ENCODE assay signal across 20 cellular contexts in the genomic region with DNA sequence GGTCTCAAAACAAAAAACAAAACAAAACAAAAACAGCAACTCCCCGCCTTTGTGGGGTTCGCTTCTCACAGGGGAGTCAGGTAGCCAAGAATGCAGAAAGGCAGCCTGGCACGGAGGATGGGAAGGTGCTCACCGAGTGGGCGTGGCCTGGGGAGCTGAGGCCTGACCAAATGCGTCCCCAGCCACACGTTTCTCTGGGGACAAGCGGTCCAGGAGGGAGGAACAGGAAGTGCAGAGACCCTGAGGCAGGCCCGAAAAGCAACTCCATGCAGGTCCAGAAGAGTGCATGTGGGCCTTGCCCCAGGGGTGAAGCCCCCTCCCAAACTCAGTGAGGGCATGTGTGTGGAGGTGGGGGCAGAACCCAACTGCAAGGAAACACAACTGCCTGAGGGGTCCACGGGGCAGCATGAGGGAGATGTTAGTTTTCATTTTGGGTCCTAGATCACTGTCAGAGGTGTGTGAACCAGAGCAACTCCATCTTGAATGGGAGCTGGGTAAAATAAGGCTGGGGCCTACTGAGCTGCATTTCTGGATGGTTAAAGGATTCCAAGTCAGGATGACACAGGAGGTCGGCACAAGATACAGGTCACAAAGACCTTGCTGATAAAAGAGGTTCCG. TPM values are rescaled to one million over a fixed set of nuclear protein-coding genes. Genes with fewer than 3 reads are reported as not detected.
DNase-seq lines count a peak whose midpoint lies in the region; ATAC-seq, FAIRE-seq and TF ChIP-seq lines count a peak whose summit lies in the region.
"Had no signal": no experiment of that assay in that cellular context is flagged by ENCODE, and none has a peak within 500 bp of the region (broad histone marks: within the 10 kb centered on the region; RNA-seq: fewer than 3 reads in every experiment).

No MANE protein-coding gene starts in this region.

- no peak for TF ChIP-seq CTCF in A549 (IDR thresholded peaks at IDR 0.05)
- TF ChIP-seq CTCF in GM06990 (IDR thresholded peaks at IDR 0.05; ENCODE audit: insufficient read depth, low read length, poor library complexity, severe bottlenecking): no peak
- TF ChIP-seq CTCF in Peyer's patch (IDR thresholded peaks at IDR 0.05): no peak
- TF ChIP-seq CTCF in kidney (IDR thresholded peaks at IDR 0.05; ENCODE audit: borderline replicate concordance, extremely low read depth, insufficient read depth): no peak

- H3K36me3 ChIP-seq in GM06990 (ENCODE audit: control insufficient read depth, insufficient read depth, low read length) (peaks cover 4% of the 10 kb centered on the region; the same call in 1 of the 2 replicates), Peyer's patch (peaks cover 0 to 9% (median 0%) of the 10 kb centered on the region in 3 donors), kidney (ENCODE audit: control insufficient read depth in 1 of 2, insufficient read depth in 2 of 2, low read length in 2 of 2) (peaks cover 0 to 7% of the 10 kb centered on the region in 2 donors)
- H3K36me3 ChIP-seq: transverse colon had no signal

- H3K27me3 ChIP-seq in GM06990 (replicated peaks; ENCODE audit: control insufficient read depth, insufficient read depth, low read length) (no peaks in the 10 kb centered on the region), Peyer's patch (no peaks in the 10 kb centered on the region)

- no peak for TF ChIP-seq EP300 in A549 (IDR thresholded peaks at IDR 0.05)

- H3K27ac ChIP-seq in A549: no peak overlapping the region
- peak overlapping the region in 1 of 4 donors; percentile 42 for H3K27ac ChIP-seq in Peyer's patch
- H3K27ac ChIP-seq in kidney (ENCODE audit: low read depth in 2 of 2, low read length in 2 of 2): no peak overlapping the region
- H3K27ac ChIP-seq: transverse colon had no signal

- H3K9ac ChIP-seq in kidney (ENCODE audit: low read length in 2 of 2): no peak overlapping the region

- DNase-seq in A549 (ENCODE audit: low read depth in 1 of 2, low spot score in 1 of 2): no peak
- peak; percentile 64 for DNase-seq in GM06990 (ENCODE audit: extremely low read depth, insufficient read length)
- peak in 2 of 3 donors; percentile 67 to 69 for DNase-seq in Peyer's patch
- DNase-seq in kidney: peak; percentile 73
- DNase-seq in iPS-NIHi7 (ENCODE audit: extremely low spot score): no peak
- DNase-seq in SHP77 (lab: John Stamatoyannopoulos, UW): no peak
- no peak for DNase-seq in medulla oblongata (ENCODE audit: extremely low spot score)
- no peak for DNase-seq in NCI-H1694 (lab: John Stamatoyannopoulos, UW)
- DNase-seq: activated CD4-positive, alpha-beta T cell treated with anti-CD3 and anti-CD28 coated beads, Interleukin-2, amount 50 U/mL, for 1 hour; activated T-cell treated with anti-CD3 and anti-CD28 coated beads for 4 hours; COR-L47; EL; HCEC 1CT; NCI-H2171; NCI-H774; occipital lobe; stimulated activated naive CD4-positive, alpha-beta T cell treated with Interleukin-2 at 50 U/mL for 16 hours; transverse colon had no signal

- CTCF ChIA-PET in A549 (lab: Yijun Ruan, JAX): interaction anchor here (1.9 to 24.0 kb wide), 6 partner anchors 7 to 162 kb away, joined by 6 to 321 read pairs (median 13); partner anchors contain the start of genes ABCA2, MAN1B1, NPDC1 and SAPCD2

- WGBS in A549 (ENCODE audit: missing lambda C conversion rate): 95% methylated on average over 11 of the region's 12 CpGs

- peaks cover 17% of the 10 kb centered on the region for H3K4me1 ChIP-seq in A549
- peaks cover 4 to 49% (median 19%) of the 10 kb centered on the region in 4 donors for H3K4me1 ChIP-seq in Peyer's patch
- H3K4me1 ChIP-seq in kidney (ENCODE audit: control insufficient read depth in 1 of 2, insufficient read depth in 1 of 2, low read depth in 1 of 2, low read length in 2 of 2): peaks cover 4 to 16% of the 10 kb centered on the region in 2 donors

- no peak for TF ChIP-seq RAD21 in A549 (conservative IDR thresholded peaks at IDR 0.05 in 1 of 2, IDR thresholded peaks at IDR 0.05 in 1 of 2)

- no peak overlapping the region for H3K4me2 ChIP-seq in A549

- TF ChIP-seq POLR2A in A549 (IDR thresholded peaks at IDR 0.05; ENCODE audit: low read length) (no peak), Peyer's patch (IDR thresholded peaks at IDR 0.05) (no peak)

- intact Hi-C loops in kidney (cut with DNase I): no loop called here

- FAIRE-seq in A549 (lab: Jason Lieb, UNC) (no peak), kidney (lab: Jason Lieb, UNC) (no peak)
- FAIRE-seq: colon had no signal

- H3K9me3 ChIP-seq in A549 (no peaks in the 10 kb centered on the region), Peyer's patch (no peaks in the 10 kb centered on the region), kidney (ENCODE audit: control insufficient read depth in 1 of 2, low read length in 2 of 2) (no peaks in the 10 kb centered on the region)
- H3K9me3 ChIP-seq: transverse colon had no signal

- POLR2A ChIA-PET in A549 (lab: Yijun Ruan, JAX): no interaction called here

- no peak for ATAC-seq in A549
- ATAC-seq: Panc1 had no signal

- H3K4me3 ChIP-seq in A549: no peak overlapping the region
- no peak overlapping the region for H3K4me3 ChIP-seq in GM06990 (replicated peaks; ENCODE audit: low read depth, low read length)
- no peak overlapping the region for H3K4me3 ChIP-seq in Peyer's patch
- H3K4me3 ChIP-seq in kidney (ENCODE audit: low read length in 2 of 2): no peak overlapping the region
- H3K4me3 ChIP-seq: transverse colon had no signal

TF ChIP-seq in A549, 52 proteins besides CTCF, POLR2A, EP300 and RAD21 (continues in another document):
- TF ChIP-seq ZNF302 (CRISPR knock-in tag; IDR thresholded peaks at IDR 0.05): 0 out of 2 replicates have a peak, but pooled peaks have one; percentile 34
- TF ChIP-seq ELK1 (IDR thresholded peaks at IDR 0.05; ENCODE audit: low read depth, low read length): no peak

RNA-seq across cellular contexts. Expression of gene UAP1L1, which starts 2.6 kb away (rescaled TPM):
- polyA plus RNA-seq in A549 (2011; rRNA removed): 1.2 and 1.9 TPM in 2 replicates
- 2.2 and 3.0 TPM in 2 replicates for polyA plus RNA-seq in A549 (2012; cell fraction: cytosol; rRNA removed)
- 12.1 and 12.8 TPM in 2 replicates for polyA plus RNA-seq in A549 (2012; cell fraction: nucleus; rRNA removed)
- polyA plus RNA-seq in A549 (2017; fragmentation: RNase III; extraction: RNeasy Plus Mini Kit Qiagen cat#74134 plus additional on column Dnase treatment): 4.8 to 7.8 TPM (median 6.0 TPM) in 3 replicates
- polyA minus RNA-seq in A549 (2011; rRNA and poly(A)+ RNA removed): 0.95 and 1.7 TPM in 2 replicates
- 10 to 100 TPM in 1 of 4 donors, 1 to 10 TPM in 3; 4.9 to 15.7 (median 6.6) TPM for total RNA-seq in Peyer's patch
- 12.7 TPM for total RNA-seq in kidney
- 14.4 TPM for polyA plus RNA-seq in kidney (ENCODE audit: insufficient read depth, low read depth, low replicate concordance)

RNA-seq across cellular contexts. Expression of gene SAPCD2, which starts 4.4 kb away (rescaled TPM):
- polyA plus RNA-seq in A549 (2011; rRNA removed) (6.5 and 6.9 TPM in 2 replicates), A549 (2017; fragmentation: RNase III; extraction: RNeasy Plus Mini Kit Qiagen cat#74134 plus additional on column Dnase treatment) (13.1 to 16.4 TPM (median 14.6 TPM) in 3 replicates), kidney (ENCODE audit: insufficient read depth, low read depth, low replicate concordance) (1.7 TPM)
- 21.7 and 32.9 TPM in 2 replicates for polyA plus RNA-seq in A549 (2012; cell fraction: cytosol; rRNA removed)
- polyA plus RNA-seq in A549 (2012; cell fraction: nucleus; rRNA removed): 30.3 and 48.0 TPM in 2 replicates
- 4.4 and 6.1 TPM in 2 replicates for polyA minus RNA-seq in A549 (2011; rRNA and poly(A)+ RNA removed)
- total RNA-seq in Peyer's patch (10 to 100 TPM in 1 of 4 donors, 1 to 10 TPM in 3; 5.6 to 12.4 (median 7.9) TPM), kidney (2.3 TPM)

RNA-seq across cellular contexts. Expression of gene MAN1B1, which starts 12.0 kb away (rescaled TPM):
- polyA plus RNA-seq in A549 (2011; rRNA removed): 31.7 and 47.8 TPM in 2 replicates
- polyA plus RNA-seq in A549 (2012; cell fraction: cytosol; rRNA removed): 35.0 and 41.6 TPM in 2 replicates
- 141 and 165 TPM in 2 replicates for polyA plus RNA-seq in A549 (2012; cell fraction: nucleus; rRNA removed)
- 45.1 to 48.6 TPM (median 47.0 TPM) in 3 replicates for polyA plus RNA-seq in A549 (2017; fragmentation: RNase III; extraction: RNeasy Plus Mini Kit Qiagen cat#74134 plus additional on column Dnase treatment)
- polyA minus RNA-seq in A549 (2011; rRNA and poly(A)+ RNA removed): 45.1 and 48.4 TPM in 2 replicates
- total RNA-seq in Peyer's patch: 10 to 100 TPM; 42.7 to 74.7 (median 61.0) TPM
- 63.2 TPM for total RNA-seq in kidney
- polyA plus RNA-seq in kidney (ENCODE audit: insufficient read depth, low read depth, low replicate concordance): 57.3 TPM

RNA-seq across cellular contexts. Expression of gene ENTPD2, which starts 20.9 kb away (rescaled TPM):
- polyA plus RNA-seq in A549 (2011; rRNA removed) (0.75 and 2.3 TPM in 2 replicates), A549 (2017; fragmentation: RNase III; extraction: RNeasy Plus Mini Kit Qiagen cat#74134 plus additional on column Dnase treatment) (0.71 to 1.2 TPM (median 1.1 TPM) in 3 replicates), kidney (ENCODE audit: insufficient read depth, low read depth, low replicate concordance) (5.5 TPM)
- 0.65 and 0.83 TPM in 2 replicates for polyA plus RNA-seq in A549 (2012; cell fraction: cytosol; rRNA removed)
- polyA plus RNA-seq in A549 (2012; cell fraction: nucleus; rRNA removed): 2.2 and 3.4 TPM in 2 replicates
- 1.4 and 1.9 TPM in 2 replicates for polyA minus RNA-seq in A549 (2011; rRNA and poly(A)+ RNA removed)
- total RNA-seq in Peyer's patch (10 to 100 TPM in 3 of 4 donors, 1 to 10 TPM in 1; 5.0 to 53.8 (median 28.9) TPM), kidney (9.3 TPM)

RNA-seq across cellular contexts. Expression of gene NPDC1, which starts 28.8 kb away (rescaled TPM):
- polyA plus RNA-seq in A549 (2011; rRNA removed) (12.7 and 13.0 TPM in 2 replicates), A549 (2017; fragmentation: RNase III; extraction: RNeasy Plus Mini Kit Qiagen cat#74134 plus additional on column Dnase treatment) (33.2 to 40.6 TPM (median 40.2 TPM) in 3 replicates), kidney (ENCODE audit: insufficient read depth, low read depth, low replicate concordance) (80.2 TPM)
- polyA plus RNA-seq in A549 (2012; cell fraction: cytosol; rRNA removed): 36.2 and 51.1 TPM in 2 replicates
- polyA plus RNA-seq in A549 (2012; cell fraction: nucleus; rRNA removed): 239 and 327 TPM in 2 replicates
- polyA minus RNA-seq in A549 (2011; rRNA and poly(A)+ RNA removed): 4.0 and 4.8 TPM in 2 replicates
- total RNA-seq in Peyer's patch (100 to 1,000 TPM in 2 of 4 donors, 10 to 100 TPM in 2; 54.2 to 106 (median 83.8) TPM), kidney (189 TPM)

Comparison
In these comparisons a context has a peak if more than half of its experiments do, and no peak if none do; other contexts are left out.
1. DNase-seq: peak in GM06990 (single experiment), Peyer's patch (2 of 3) and kidney (single experiment); none in A549 (0 of 2), iPS-NIHi7 (single experiment), SHP77 (0 of 2), medulla oblongata (single experiment) and NCI-H1694 (single experiment).